ENCODE assay signal across 17 cellular contexts in the genomic region with DNA sequence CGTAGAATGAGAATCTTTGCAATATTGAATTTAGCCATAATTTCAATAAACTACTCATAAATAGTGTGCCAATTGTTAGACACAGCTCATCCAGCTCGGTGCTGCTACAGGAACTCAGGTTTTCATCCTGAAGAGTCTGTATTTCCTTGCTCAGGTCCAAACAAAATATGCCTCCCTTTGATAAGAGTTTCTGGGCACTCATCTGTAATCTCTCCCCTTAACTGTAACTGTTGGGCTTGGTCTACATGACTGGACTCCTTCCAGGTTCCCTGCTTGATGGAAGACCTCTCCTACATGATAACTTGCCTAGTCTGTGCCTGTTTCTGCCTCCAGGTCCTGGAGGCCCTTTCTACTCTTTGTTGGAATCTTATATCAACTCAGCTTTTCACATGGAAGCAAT. TPM values are rescaled to one million over a fixed set of nuclear protein-coding genes. Genes with fewer than 3 reads are reported as not detected.
DNase-seq lines count a peak whose midpoint lies in the region; ATAC-seq, FAIRE-seq and TF ChIP-seq lines count a peak whose summit lies in the region.
"Had no signal": no experiment of that assay in that cellular context is flagged by ENCODE, and none has a peak within 500 bp of the region (broad histone marks: within the 10 kb centered on the region; RNA-seq: fewer than 3 reads in every experiment).

No MANE protein-coding gene starts in this region.

- H2AK5ac ChIP-seq in H1 (ENCODE audit: low read depth, low read length), result no peak overlapping the region

- H2BK20ac ChIP-seq in H1 (ENCODE audit: low read length), result no peak overlapping the region

- peaks cover 13% of the 10 kb centered on the region for H3K27me3 Mint-ChIP-seq in activated naive CD8-positive, alpha-beta T cell treated with anti-CD3 and anti-CD28 coated beads for 36 hours

- H3K79me2 ChIP-seq in H1 (ENCODE audit: control insufficient read depth in 1 of 2, insufficient read depth in 2 of 2, low read length in 2 of 2), result no peaks in the 10 kb centered on the region

- no peaks in the 10 kb centered on the region for H3K36me3 ChIP-seq in H1 (ENCODE audit: control insufficient read depth in 2 of 4, insufficient read depth in 4 of 4, low read length in 3 of 4)
- H3K36me3 ChIP-seq: BLaER1 treated with 17β-estradiol and CSF1 and Interleukin-3, amounts not matched to agents 10 nM and 100 nM had no signal

- H3K9me3 ChIP-seq in H1 (ENCODE audit: insufficient read depth in 2 of 2, low read depth in 1 of 2, low read length in 1 of 2), result no peaks in the 10 kb centered on the region
- H3K9me3 ChIP-seq: BLaER1 treated with 17β-estradiol and CSF1 and Interleukin-3, amounts not matched to agents 10 nM and 100 nM had no signal

- no peaks in the 10 kb centered on the region for H3K27me3 ChIP-seq in H1 (replicated peaks in 1 of 4; ENCODE audit: control insufficient read depth in 3 of 4, extremely low read depth in 1 of 4, insufficient read depth in 3 of 4, low read length in 3 of 4)
- H3K27me3 ChIP-seq: BLaER1 treated with 17β-estradiol and CSF1 and Interleukin-3, amounts not matched to agents 10 nM and 100 nM had no signal

- no peak overlapping the region for H3K9ac ChIP-seq in H1 (replicated peaks in 1 of 4; ENCODE audit: extremely low read depth in 1 of 4, low read depth in 3 of 4, low read length in 3 of 4)
- H3K9ac ChIP-seq: BLaER1 treated with 17β-estradiol and CSF1 and Interleukin-3, amounts not matched to agents 10 nM and 100 nM had no signal

- TF ChIP-seq CTCF in H1 (IDR thresholded peaks at IDR 0.05; ENCODE audit: control extremely low read depth in 1 of 3, insufficient read depth in 1 of 3, low read depth in 1 of 3, low read length in 3 of 3), result no peak

- no peak overlapping the region for H3K56ac ChIP-seq in H1 (replicated peaks; ENCODE audit: insufficient read length, low read depth, low read length)

- ATAC-seq in left cardiac atrium (peak; percentile 27 to 90), Right ventricle myocardium inferior (no peak), GM18907 (IDR thresholded peaks at IDR 0.05; ENCODE audit: unreplicated experiment) (no peak)
- ATAC-seq: CD8-positive, alpha-beta T cell; HCT116 had no signal

- no peak overlapping the region for H2BK120ac ChIP-seq in H1 (replicated peaks; ENCODE audit: low read depth, low read length)

- peaks cover 0 to 6% (median 3%) of the 10 kb centered on the region in 4 experiments; a peak in 3 of 7 replicates for H3K4me1 ChIP-seq in H1 (replicated peaks in 1 of 4; ENCODE audit: control insufficient read depth in 3 of 4, insufficient read depth in 4 of 4, low read length in 3 of 4)

- FAIRE-seq in H1 (lab: Jason Lieb, UNC), result no peak
- FAIRE-seq: H54 had no signal

- H3K4me2 ChIP-seq in H1 (ENCODE audit: insufficient read depth in 1 of 2, low read depth in 2 of 2, low read length in 2 of 2), result peak overlapping the region in 1 of 2 experiments; percentile 49; a peak in 1 of 4 replicates
- H3K4me2 ChIP-seq: BLaER1 treated with 17β-estradiol and CSF1 and Interleukin-3, amounts not matched to agents 10 nM and 100 nM had no signal

- no peak overlapping the region for H2BK12ac ChIP-seq in H1 (ENCODE audit: low read depth, low read length)

- no peaks in the 10 kb centered on the region for H3K23me2 ChIP-seq in H1 (ENCODE audit: low read depth, low read length)

- H3K4me1 Mint-ChIP-seq in activated naive CD8-positive, alpha-beta T cell treated with anti-CD3 and anti-CD28 coated beads for 36 hours, result no peaks in the 10 kb centered on the region
- H3K4me1 Mint-ChIP-seq: B cell had no signal

- no peak overlapping the region for H3K27ac ChIP-seq in H1 (ENCODE audit: low read depth, low read length)
- H3K27ac ChIP-seq: BLaER1 treated with 17β-estradiol and CSF1 and Interleukin-3, amounts not matched to agents 10 nM and 100 nM; HL-60 had no signal

- DNase-seq in left cardiac atrium (peak; percentile 12), Right ventricle myocardium inferior (ENCODE audit: missing footprints) (no peak), NCI-H446 treated with DMSO at 0.1 percent for 48 hours (lab: John Stamatoyannopoulos, UW) (peak; percentile 70), H1 (ENCODE audit: low read depth in 1 of 2, low spot score in 2 of 2) (no peak)
- no peak for DNase-seq in activated naive CD8-positive, alpha-beta T cell treated with anti-CD3 and anti-CD28 coated beads for 36 hours
- DNase-seq: Calu3; CD8-positive, alpha-beta T cell; DMS79 treated with DMSO at 0.1 percent for 48 hours; GF-D8; HFFc6; IMR-90 had no signal

- H3K79me1 ChIP-seq in H1 (ENCODE audit: low read depth, low read length), result no peaks in the 10 kb centered on the region

- TF ChIP-seq POLR2A in H1 (IDR thresholded peaks at IDR 0.05; ENCODE audit: control extremely low read depth in 1 of 2, low read depth in 2 of 2, low read length in 2 of 2), result no peak

- no peak for TF ChIP-seq RAD21 in H1 (IDR thresholded peaks at IDR 0.05 in 1 of 2, conservative IDR thresholded peaks at IDR 0.05 in 1 of 2; ENCODE audit: low read depth in 2 of 2, low read length in 2 of 2)

- intact Hi-C loops in left cardiac atrium (cut with DNase I), result no loop called here
- intact Hi-C loops in Right ventricle myocardium inferior (cut with DNase I), result no loop called here

- no peak overlapping the region for H4K91ac ChIP-seq in H1 (replicated peaks; ENCODE audit: insufficient read length, low read length)

- no peaks in the 10 kb centered on the region for H4K20me1 ChIP-seq in H1 (replicated peaks in 1 of 2; ENCODE audit: control insufficient read depth in 1 of 2, insufficient read depth in 2 of 2, low read length in 2 of 2)
- H4K20me1 ChIP-seq: BLaER1 treated with 17β-estradiol and CSF1 and Interleukin-3, amounts not matched to agents 10 nM and 100 nM had no signal

- POLR2A ChIA-PET in H1 (lab: Charles Lee; ENCODE audit: partially characterized antibody), result no interaction called here

- no peak overlapping the region for H4K8ac ChIP-seq in H1 (ENCODE audit: extremely low read depth, insufficient read depth, low read length)

- 96% methylated on average over 2 of the region's 2 CpGs; no CpG with 5 or more reads in 1 of the 2 experiments for WGBS in H1 (ENCODE audit: extremely low coverage in 1 of 2, insufficient coverage in 1 of 2, insufficient read length in 1 of 2, insufficient replicate concordance in 2 of 2, low coverage in 1 of 2, low lambda C conversion rate in 2 of 2, missing lambda C conversion rate in 1 of 2), 2 experiments

- TF ChIP-seq EP300 in H1 (IDR thresholded peaks at IDR 0.05; ENCODE audit: borderline replicate concordance in 1 of 2, low read depth in 2 of 2, low read length in 2 of 2), result no peak

- no peak overlapping the region; the same call in 1 of the 2 replicates for H2AFZ ChIP-seq in H1 (ENCODE audit: low read length)

- CTCF ChIA-PET in H1 (lab: Charles Lee; ENCODE audit: partially characterized antibody), result interaction anchor here (0.6 to 1.0 kb wide), 2 partner anchors 8 to 478 kb away, joined by 3 read pairs; no protein-coding TSS in a partner anchor

- no peak overlapping the region for H2BK15ac ChIP-seq in H1 (ENCODE audit: low read length)

- no peak overlapping the region; a peak in 1 of 8 replicates for H3K4me3 ChIP-seq in H1 (ENCODE audit: extremely low read depth in 1 of 4, insufficient read depth in 2 of 4, low read depth in 3 of 4, low read length in 4 of 4)
- H3K4me3 ChIP-seq: BLaER1 treated with 17β-estradiol and CSF1 and Interleukin-3, amounts not matched to agents 10 nM and 100 nM had no signal

- H3K27ac Mint-ChIP-seq in activated naive CD8-positive, alpha-beta T cell treated with anti-CD3 and anti-CD28 coated beads for 36 hours, result no peak overlapping the region
- H3K27ac Mint-ChIP-seq: B cell; CD8-positive, alpha-beta T cell; HFFc6 had no signal

- H4K5ac ChIP-seq in H1 (ENCODE audit: insufficient read length, low read depth, low read length), result no peak overlapping the region

- no peak overlapping the region for H2BK5ac ChIP-seq in H1 (ENCODE audit: low read depth, low read length)

- H3K36me3 Mint-ChIP-seq in activated naive CD8-positive, alpha-beta T cell treated with anti-CD3 and anti-CD28 coated beads for 36 hours, result no peaks in the 10 kb centered on the region
- H3K36me3 Mint-ChIP-seq: CD8-positive, alpha-beta T cell had no signal

- H3K4me3 Mint-ChIP-seq in activated naive CD8-positive, alpha-beta T cell treated with anti-CD3 and anti-CD28 coated beads for 36 hours, result no peak overlapping the region
- H3K4me3 Mint-ChIP-seq: B cell; CD8-positive, alpha-beta T cell; HFFc6 had no signal

- H3K4ac ChIP-seq in H1 (replicated peaks; ENCODE audit: insufficient read length, low read depth, low read length), result no peak overlapping the region

- no peak overlapping the region for H3K14ac ChIP-seq in H1 (ENCODE audit: insufficient read length)

- H3K9me3 Mint-ChIP-seq in activated naive CD8-positive, alpha-beta T cell treated with anti-CD3 and anti-CD28 coated beads for 36 hours, result no peaks in the 10 kb centered on the region
- H3K9me3 Mint-ChIP-seq: CD8-positive, alpha-beta T cell; HFFc6 had no signal

- H3K23ac ChIP-seq in H1 (ENCODE audit: insufficient read length), result no peak overlapping the region

- H3K18ac ChIP-seq in H1 (ENCODE audit: extremely low read depth, low read length), result peak overlapping the region; percentile 52; the same call in 1 of the 2 replicates

TF ChIP-seq in H1, 55 proteins besides CTCF, POLR2A, EP300 and RAD21 (continues in another document):
- TF ChIP-seq RNF2 (IDR thresholded peaks at IDR 0.05; ENCODE audit: borderline replicate concordance, low read depth, low read length, missing control alignments, poor library complexity, severe bottlenecking) (no peak), TAF1 (IDR thresholded peaks at IDR 0.05; ENCODE audit: low read depth, low read length) (no peak), SIRT6 (IDR thresholded peaks at IDR 0.05; ENCODE audit: low read length) (no peak), RFX5 (IDR thresholded peaks at IDR 0.05; ENCODE audit: borderline replicate concordance, low read depth, low read length) (no peak), ZNF274 (IDR thresholded peaks at IDR 0.05; ENCODE audit: borderline replicate concordance, extremely low read depth, low read length) (no peak), SIN3A (conservative IDR thresholded peaks at IDR 0.05 in 1 of 2, IDR thresholded peaks at IDR 0.05 in 1 of 2; ENCODE audit: low read depth in 1 of 2, low read length in 2 of 2) (no peak)

RNA-seq across cellular contexts. Expression of gene GCA, which starts 57.9 kb away (rescaled TPM):
- 10 to 100 TPM; 17.5 to 18.4 TPM for total RNA-seq in left cardiac atrium
- total RNA-seq in Right ventricle myocardium inferior, result 11.2 TPM
- 37.2 and 42.0 TPM in 2 replicates for total RNA-seq in H1 (2021; fragmentation: NEBNext Ultra II Directional; extraction: Animal tissue kit (Norgen Biotek cat#: 25700))
- 27.1 and 37.4 TPM in 2 replicates for polyA plus RNA-seq in H1 (2011; rRNA removed)
- 41.2 TPM for polyA plus RNA-seq in H1 (2011; cell fraction: cytosol; rRNA removed)
- polyA plus RNA-seq in H1 (2011; cell fraction: nucleus; rRNA removed), result 39.4 TPM
- polyA plus RNA-seq in H1 (2012, experiment 1 of 2), result 47.8 to 68.4 TPM (median 56.9 TPM) in 4 replicates
- polyA plus RNA-seq in H1 (2012, experiment 2 of 2), result 4.8 TPM
- polyA plus RNA-seq in H1 (2013, experiment 1 of 2), result 17.2 TPM
- 16.9 TPM for polyA plus RNA-seq in H1 (2013, experiment 2 of 2)
- 38.8 and 41.2 TPM in 2 replicates for polyA minus RNA-seq in H1 (2011; rRNA and poly(A)+ RNA removed)
- polyA minus RNA-seq in H1 (2011; cell fraction: cytosol; rRNA and poly(A)+ RNA removed), result 56.7 TPM
- 21.2 TPM for polyA minus RNA-seq in H1 (2011; cell fraction: nucleus; rRNA and poly(A)+ RNA removed)
- total RNA-seq in activated naive CD8-positive, alpha-beta T cell treated with anti-CD3 and anti-CD28 coated beads for 36 hours, result 10 to 100 TPM; 20.8 to 21.5 TPM

Comparison
In these comparisons a context has a peak if more than half of its experiments do, and no peak if none do; other contexts are left out.
1. ATAC-seq: peak in left cardiac atrium (2 of 2); none in Right ventricle myocardium inferior (single experiment) and GM18907 (single experiment).
2. DNase-seq: peak in left cardiac atrium (single experiment) and NCI-H446 treated with DMSO at 0.1 percent for 48 hours (single experiment); none in Right ventricle myocardium inferior (single experiment), H1 (0 of 2) and activated naive CD8-positive, alpha-beta T cell treated with anti-CD3 and anti-CD28 coated beads for 36 hours (single experiment).